In the genomic region with DNA sequence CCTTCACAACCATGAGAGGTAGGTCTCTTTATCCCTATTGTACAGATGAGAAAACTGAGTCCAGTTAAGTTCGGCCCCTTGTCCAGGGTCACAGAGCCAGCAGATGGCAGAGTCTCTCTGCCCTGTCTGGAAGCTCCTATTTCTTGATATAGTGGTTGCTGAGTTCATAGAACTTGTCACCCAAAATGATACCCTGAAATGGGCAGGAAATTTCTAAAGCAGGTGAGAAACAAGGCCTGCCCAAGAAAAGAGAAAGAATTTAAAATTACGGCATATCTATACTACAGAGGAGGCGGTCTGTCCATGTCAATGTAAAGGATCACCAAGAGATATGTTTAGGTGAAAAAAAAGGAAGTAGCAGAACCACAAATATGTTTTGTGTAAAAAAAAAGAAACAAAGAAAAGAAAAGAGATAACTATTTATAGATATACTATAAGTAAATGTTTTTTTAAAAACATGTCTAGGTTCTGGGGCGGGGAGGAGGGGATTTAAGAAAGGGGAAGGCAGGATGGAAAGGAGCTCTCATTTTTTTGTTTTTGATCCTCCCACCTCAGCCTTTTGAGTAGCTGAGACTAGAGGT, we compare ENCODE assay signal across 16 cellular contexts. TPM values are rescaled to one million over a fixed set of nuclear protein-coding genes. Genes with fewer than 3 reads are reported as not detected.
A peak's percentile ranks its signal among the peaks of the same experiment; 100 is the strongest.
DNase-seq lines count a peak whose midpoint lies in the region; ATAC-seq and TF ChIP-seq lines count a peak whose summit lies in the region.
"Had no signal": no experiment of that assay in that cellular context is flagged by ENCODE, and none has a peak within 500 bp of the region (broad histone marks: within the 10 kb centered on the region; RNA-seq: fewer than 3 reads in every experiment).

No MANE protein-coding gene starts in this region.

- H4K20me1 ChIP-seq in hepatocyte (ENCODE audit: insufficient read depth, poor library complexity, severe bottlenecking) = no peaks in the 10 kb centered on the region
- no peaks in the 10 kb centered on the region for H4K20me1 ChIP-seq in PC-3 (ENCODE audit: low read length)

- H3K9ac ChIP-seq in PC-3 (ENCODE audit: low read length) = no peak overlapping the region

- peak; percentile 51 for ATAC-seq in activated CD4-positive, alpha-beta T cell treated with anti-CD3 and anti-CD28 coated beads for 36 hours
- ATAC-seq in HG02678 (IDR thresholded peaks at IDR 0.05; ENCODE audit: unreplicated experiment) = peak; percentile 54
- no peak for ATAC-seq in PC-3
- ATAC-seq: left colon had no signal

- H3K79me2 ChIP-seq in hepatocyte (no peaks in the 10 kb centered on the region), PC-3 (ENCODE audit: low read length) (no peaks in the 10 kb centered on the region)

- POLR2A ChIA-PET in activated CD4-positive, alpha-beta T cell treated with anti-CD3 and anti-CD28 coated beads for 36 hours (lab: Charles Lee) = interaction anchor here (0.7 to 0.9 kb wide), 3 partner anchors 8 to 479 kb away, joined by 3 read pairs; no protein-coding TSS in a partner anchor
- POLR2A ChIA-PET in PC-3 (lab: Charles Lee; ENCODE audit: unreplicated experiment) = no interaction called here

- no TSS peak for BruUV-seq in PC-3 (replicated peaks; lab: Mats Ljungman, UMichigan)

- H3K9me2 ChIP-seq in hepatocyte (replicated peaks; ENCODE audit: insufficient read depth) (no peaks in the 10 kb centered on the region), PC-3 (replicated peaks; ENCODE audit: low read length) (no peaks in the 10 kb centered on the region)

- TF ChIP-seq POLR2A in Peyer's patch (IDR thresholded peaks at IDR 0.05) = no peak

- H3K27ac ChIP-seq in Peyer's patch (peak overlapping the region in 1 of 4 donors; percentile 10), hepatocyte (peak overlapping the region; percentile 72), PC-3 (ENCODE audit: low read length) (no peak overlapping the region)
- H3K27ac ChIP-seq: 22Rv1, transverse colon had no signal

- peaks cover 14% of the 10 kb centered on the region for H3K4me1 Mint-ChIP-seq in activated CD4-positive, alpha-beta T cell treated with anti-CD3 and anti-CD28 coated beads for 36 hours

- H3K27me3 ChIP-seq in Peyer's patch (no peaks in the 10 kb centered on the region), hepatocyte (no peaks in the 10 kb centered on the region), PC-3 (ENCODE audit: low read length) (no peaks in the 10 kb centered on the region)
- H3K27me3 ChIP-seq: transverse colon had no signal

- H3K4me2 ChIP-seq in hepatocyte (no peak overlapping the region), PC-3 (ENCODE audit: low read length) (no peak overlapping the region)

- H3K4me3 Mint-ChIP-seq in activated CD4-positive, alpha-beta T cell treated with anti-CD3 and anti-CD28 coated beads for 36 hours = no peak overlapping the region
- H3K4me3 Mint-ChIP-seq: activated T-cell treated with anti-CD3 and anti-CD28 coated beads, Interleukin-2, amount 50 U/mL, for 24 hours had no signal

- H3K27me3 Mint-ChIP-seq in activated CD4-positive, alpha-beta T cell treated with anti-CD3 and anti-CD28 coated beads for 36 hours = no peaks in the 10 kb centered on the region
- H3K27me3 Mint-ChIP-seq: activated T-cell treated with anti-CD3 and anti-CD28 coated beads, Interleukin-2, amount 50 U/mL, for 24 hours had no signal

- no peak overlapping the region for H3K27ac Mint-ChIP-seq in activated CD4-positive, alpha-beta T cell treated with anti-CD3 and anti-CD28 coated beads for 36 hours
- H3K27ac Mint-ChIP-seq: activated T-cell treated with anti-CD3 and anti-CD28 coated beads, Interleukin-2, amount 50 U/mL, for 24 hours had no signal

- no peaks in the 10 kb centered on the region for H3F3A ChIP-seq in PC-3 (ENCODE audit: low read length, unreplicated experiment)

- no peaks in the 10 kb centered on the region for H3K9me3 Mint-ChIP-seq in activated CD4-positive, alpha-beta T cell treated with anti-CD3 and anti-CD28 coated beads for 36 hours (ENCODE audit: low read depth)
- H3K9me3 Mint-ChIP-seq: activated T-cell treated with anti-CD3 and anti-CD28 coated beads, Interleukin-2, amount 50 U/mL, for 24 hours had no signal

- H3K36me3 ChIP-seq in Peyer's patch = peaks cover 0 to 53% (median 0%) of the 10 kb centered on the region in 3 donors
- no peaks in the 10 kb centered on the region for H3K36me3 ChIP-seq in hepatocyte (replicated peaks; ENCODE audit: insufficient read depth, low read depth)
- no peaks in the 10 kb centered on the region for H3K36me3 ChIP-seq in PC-3 (ENCODE audit: low read depth, low read length)
- H3K36me3 ChIP-seq: transverse colon had no signal

- intact Hi-C loops in activated CD4-positive, alpha-beta T cell treated with anti-CD3 and anti-CD28 coated beads for 36 hours (cut with DNase I, micrococcal nuclease) = no loop called here
- intact Hi-C loops in PC-3 (cut with micrococcal nuclease) = no loop called here

- no peak for DNase-seq in activated CD4-positive, alpha-beta T cell treated with anti-CD3 and anti-CD28 coated beads for 36 hours
- DNase-seq in activated CD4-positive, alpha-beta T cell treated with anti-CD3 and anti-CD28 coated beads, Interleukin-2, amount 50 U/mL, for 4 hours = no peak
- DNase-seq in Peyer's patch (peak in 2 of 3 donors; percentile 18 to 29), hepatocyte (ENCODE audit: low spot score) (no peak), ecto neural progenitor cell (ENCODE audit: low spot score) (no peak), NCI-H226 (no peak), PC-3 (no peak)
- DNase-seq: HCEC 1CT, left colon, T1000, transverse colon had no signal

- peaks cover 0 to 13% (median 5%) of the 10 kb centered on the region in 4 donors for H3K4me1 ChIP-seq in Peyer's patch
- H3K4me1 ChIP-seq in hepatocyte (ENCODE audit: insufficient read depth) = peaks cover 3% of the 10 kb centered on the region
- H3K4me1 ChIP-seq in PC-3 (ENCODE audit: insufficient read depth, low read length) = peaks cover 4% of the 10 kb centered on the region; the same call in 1 of the 2 replicates

- H3K9me3 ChIP-seq in Peyer's patch = no peaks in the 10 kb centered on the region
- no peaks in the 10 kb centered on the region for H3K9me3 ChIP-seq in hepatocyte (ENCODE audit: low read depth)
- no peaks in the 10 kb centered on the region for H3K9me3 ChIP-seq in PC-3 (ENCODE audit: low read length)
- H3K9me3 ChIP-seq: transverse colon had no signal

- no peak overlapping the region for H3K4me3 ChIP-seq in Peyer's patch
- no peak overlapping the region for H3K4me3 ChIP-seq in hepatocyte
- H3K4me3 ChIP-seq in PC-3 (ENCODE audit: low read length) = no peak overlapping the region
- H3K4me3 ChIP-seq: skin epidermis, transverse colon had no signal

- no peak for TF ChIP-seq CTCF in Peyer's patch (IDR thresholded peaks at IDR 0.05)
- no peak for TF ChIP-seq CTCF in hepatocyte (IDR thresholded peaks at IDR 0.05; ENCODE audit: poor library complexity)
- no peak for TF ChIP-seq CTCF in PC-3 (conservative IDR thresholded peaks at IDR 0.05; ENCODE audit: low read depth, low read length)

- H2AFZ ChIP-seq in hepatocyte (no peak overlapping the region), PC-3 (ENCODE audit: low read length) (no peak overlapping the region)

- CTCF ChIA-PET in activated CD4-positive, alpha-beta T cell treated with anti-CD3 and anti-CD28 coated beads for 36 hours (lab: Charles Lee) = interaction anchor here (0.9 to 1.4 kb wide), 2 partner anchors 16 to 29 kb away, joined by 4 to 10 read pairs; no protein-coding TSS in a partner anchor
- CTCF ChIA-PET in PC-3 (lab: Charles Lee) = no interaction called here

- WGBS in hepatocyte (ENCODE audit: low lambda C conversion rate, missing lambda C conversion rate) = 92% methylated on average over 4 of the region's 4 CpGs

- no peaks in the 10 kb centered on the region for H3K36me3 Mint-ChIP-seq in activated CD4-positive, alpha-beta T cell treated with anti-CD3 and anti-CD28 coated beads for 36 hours (ENCODE audit: low read depth)

RNA-seq across cellular contexts. Expression of a gene that starts 39.8 kb away (rescaled TPM):
- total RNA-seq in activated CD4-positive, alpha-beta T cell treated with anti-CD3 and anti-CD28 coated beads for 36 hours = 1 to 10 TPM in 1 of 2 experiments, under 1 TPM in 1; 0.75 to 1.5 TPM
- total RNA-seq in Peyer's patch (1,000 to 10,000 TPM in 1 of 4 donors, 100 to 1,000 TPM in 3; 214 to 1,039 (median 594) TPM), hepatocyte (17.6 and 20.1 TPM in 2 replicates), PC-3 (2014; rRNA removed) (28.0 and 37.8 TPM in 2 replicates)
- 12.6 and 17.6 TPM in 2 replicates for polyA plus RNA-seq in hepatocyte
- total RNA-seq: endothelial cell of umbilical vein had no signal

RNA-seq across cellular contexts. Expression of a gene that starts 49.0 kb away (rescaled TPM):
- 10 to 100 TPM; 49.5 to 55.0 TPM for total RNA-seq in activated CD4-positive, alpha-beta T cell treated with anti-CD3 and anti-CD28 coated beads for 36 hours
- total RNA-seq in Peyer's patch (100 to 1,000 TPM in 1 of 4 donors, 10 to 100 TPM in 3; 39.6 to 189 (median 54.6) TPM), hepatocyte (45.9 and 58.5 TPM in 2 replicates), PC-3 (2014; rRNA removed) (51.4 and 63.6 TPM in 2 replicates)
- polyA plus RNA-seq in hepatocyte = 47.8 and 49.3 TPM in 2 replicates

Comparison
In these comparisons a context has a peak if more than half of its experiments do, and no peak if none do; other contexts are left out.
1. DNase-seq: peak in Peyer's patch (2 of 3); none in activated CD4-positive, alpha-beta T cell treated with anti-CD3 and anti-CD28 coated beads for 36 hours (single experiment), activated CD4-positive, alpha-beta T cell treated with anti-CD3 and anti-CD28 coated beads, Interleukin-2, amount 50 U/mL, for 4 hours (0 of 2), hepatocyte (single experiment), ecto neural progenitor cell (single experiment), NCI-H226 (single experiment) and PC-3 (single experiment).